Comparison of ENCODE assay signal across 8 cellular contexts in the genomic region with DNA sequence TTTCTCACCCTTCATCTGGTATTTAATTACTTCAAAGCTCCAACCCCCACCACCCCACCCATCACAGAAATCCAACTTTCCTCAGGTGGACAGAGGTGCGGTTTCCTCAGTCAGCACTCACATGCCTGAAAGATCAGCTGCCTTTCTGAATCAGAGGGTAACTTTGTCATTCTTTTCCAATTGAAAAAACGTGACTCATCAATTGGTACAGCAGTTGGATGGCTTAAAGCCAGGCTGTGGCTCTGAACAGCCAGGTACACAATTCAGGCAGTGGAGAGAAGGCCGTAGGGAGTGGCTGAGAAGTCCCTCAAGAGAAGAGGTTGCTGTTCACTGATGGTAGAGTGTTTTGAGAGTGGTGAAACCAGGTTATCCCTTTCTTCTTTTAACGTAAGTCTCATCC.
A peak's percentile ranks its signal among the peaks of the same experiment; 100 is the strongest.
DNase-seq lines count a peak whose midpoint lies in the region; ATAC-seq and TF ChIP-seq lines count a peak whose summit lies in the region.
"Not testable (repeated sequence)": the region's sequence is repeated elsewhere in the genome, so short reads cannot be mapped to it uniquely, and the experiment has no call there.

No MANE protein-coding gene starts in this region.

- peak; percentile 35 for ATAC-seq in lung (ENCODE audit: insufficient read depth, low FRiP score)

- not testable (repeated sequence) for H3K4me1 ChIP-seq in lung (ENCODE audit: control insufficient read depth in 2 of 2, insufficient read depth in 2 of 2, low read length in 2 of 2)
- peaks cover 23% of the 10 kb centered on the region for H3K4me1 ChIP-seq in suprapubic skin

- not testable (repeated sequence) for H3K4me3 ChIP-seq in choroid plexus epithelial cell (ENCODE audit: low read depth, low read length); foreskin fibroblast (ENCODE audit: low read depth in 1 of 2, low read length in 2 of 2); lung; suprapubic skin

- H3K4me1 Mint-ChIP-seq in activated CD4-positive, alpha-beta T cell treated with anti-CD3 and anti-CD28 coated beads, Interleukin-2, amount 10 ng/mL, durations not matched to agents 24 days and 14 days = peaks cover 31% of the 10 kb centered on the region

- not testable (repeated sequence) for H3K27ac ChIP-seq in lung (ENCODE audit: low read depth in 1 of 2, low read length in 1 of 2)
- H3K27ac ChIP-seq in suprapubic skin = peak overlapping the region; percentile 55

- not testable (repeated sequence) for H3K27ac Mint-ChIP-seq in activated CD4-positive, alpha-beta T cell treated with anti-CD3 and anti-CD28 coated beads, Interleukin-2, amount 10 ng/mL, durations not matched to agents 24 days and 14 days

- DNase-seq in Caki2 (ENCODE audit: low read depth) (peak; percentile 81), HK-2 (ENCODE audit: unreplicated experiment) (peak; percentile 58), NCI-H226 (peak; percentile 39), choroid plexus epithelial cell (ENCODE audit: low read depth) (peak; percentile 28), foreskin fibroblast (peak; percentile 28 to 68), lung (ENCODE audit: low spot score) (peak; percentile 49)
- peak; percentile 46 for DNase-seq in activated CD4-positive, alpha-beta T cell treated with anti-CD3 and anti-CD28 coated beads, Interleukin-2, amount 10 ng/mL, durations not matched to agents 24 days and 14 days
- DNase-seq in suprapubic skin (ENCODE audit: low spot score in 2 of 2) = not testable (repeated sequence)

- in situ Hi-C loops in Caki2 (cut with HindIII; ENCODE audit: low pct_unique_long_range_greater_than_20kb, low sequenced_read_pairs) = not testable (repeated sequence)

- not testable (repeated sequence) for H3K4me3 Mint-ChIP-seq in activated CD4-positive, alpha-beta T cell treated with anti-CD3 and anti-CD28 coated beads, Interleukin-2, amount 10 ng/mL, durations not matched to agents 24 days and 14 days

- not testable (repeated sequence) for TF ChIP-seq CTCF in choroid plexus epithelial cell (conservative IDR thresholded peaks at IDR 0.05; ENCODE audit: low read depth, low read length); foreskin fibroblast (IDR thresholded peaks at IDR 0.05; ENCODE audit: low read depth, low read length); lung (IDR thresholded peaks at IDR 0.05; ENCODE audit: control extremely low read depth, extremely low read depth); suprapubic skin (IDR thresholded peaks at IDR 0.05)

- 54 to 70% methylated on average over 4 of the region's 4 CpGs for WGBS in lung, 2 donors
- WGBS in suprapubic skin = 47% methylated on average over 4 of the region's 4 CpGs

- not testable (repeated sequence) for H3K9me3 Mint-ChIP-seq in activated CD4-positive, alpha-beta T cell treated with anti-CD3 and anti-CD28 coated beads, Interleukin-2, amount 10 ng/mL, durations not matched to agents 24 days and 14 days

- H3K9me3 ChIP-seq in lung (ENCODE audit: control insufficient read depth in 2 of 2, insufficient read depth in 1 of 2, low read length in 1 of 2); suprapubic skin: not testable (repeated sequence)

- not testable (repeated sequence) for TF ChIP-seq POLR2A in suprapubic skin (IDR thresholded peaks at IDR 0.05)

- not testable (repeated sequence) for TF ChIP-seq EP300 in suprapubic skin (IDR thresholded peaks at IDR 0.05)

- not testable (repeated sequence) for H3K27me3 Mint-ChIP-seq in activated CD4-positive, alpha-beta T cell treated with anti-CD3 and anti-CD28 coated beads, Interleukin-2, amount 10 ng/mL, durations not matched to agents 24 days and 14 days

- peaks cover 23% of the 10 kb centered on the region for H3K36me3 Mint-ChIP-seq in activated CD4-positive, alpha-beta T cell treated with anti-CD3 and anti-CD28 coated beads, Interleukin-2, amount 10 ng/mL, durations not matched to agents 24 days and 14 days (ENCODE audit: low read depth)

- intact Hi-C loops in activated CD4-positive, alpha-beta T cell treated with anti-CD3 and anti-CD28 coated beads, Interleukin-2, amount 10 ng/mL, durations not matched to agents 24 days and 14 days (cut with micrococcal nuclease) = not testable (repeated sequence)

- H3K27me3 ChIP-seq in lung (ENCODE audit: control insufficient read depth, insufficient read depth); suprapubic skin: not testable (repeated sequence)

- H3K36me3 ChIP-seq in lung (ENCODE audit: control insufficient read depth in 2 of 2, insufficient read depth in 2 of 2, low read length in 2 of 2); suprapubic skin: not testable (repeated sequence)
